ENCODE assay signal across 8 cellular contexts in genomic region chr15:21989117-21989516, GRCh38.
DNase-seq lines count a peak whose midpoint lies in the region; ATAC-seq and TF ChIP-seq lines count a peak whose summit lies in the region.
"Not testable (repeated sequence)": the region's sequence is repeated elsewhere in the genome, so short reads cannot be mapped to it uniquely, and the experiment has no call there.

No MANE protein-coding gene starts in this region.

- not testable (repeated sequence) for H3K4me1 Mint-ChIP-seq in natural killer cell

- not testable (repeated sequence) for H3K36me3 ChIP-seq in DND-41 (ENCODE audit: insufficient read depth, low read length); RWPE2 (ENCODE audit: low read depth)

- not testable (repeated sequence) for H3K9me3 ChIP-seq in DND-41 (ENCODE audit: insufficient read depth, low read length, severe bottlenecking); RWPE2 (ENCODE audit: severe bottlenecking)

- intact Hi-C loops in natural killer cell (cut with micrococcal nuclease): not testable (repeated sequence)

- H3K27ac Mint-ChIP-seq in activated naive CD4-positive, alpha-beta T cell treated with anti-CD3 and anti-CD28 coated beads, Interleukin-2, amount 50 U/mL, for 72 hours; natural killer cell: not testable (repeated sequence)

- H3K9me3 Mint-ChIP-seq in activated naive CD4-positive, alpha-beta T cell treated with anti-CD3 and anti-CD28 coated beads, Interleukin-2, amount 50 U/mL, for 72 hours; natural killer cell: not testable (repeated sequence)

- H3K4me3 ChIP-seq in DND-41 (ENCODE audit: low read depth in 1 of 2, low read length in 2 of 2); RWPE2 (ENCODE audit: severe bottlenecking): not testable (repeated sequence)

- not testable (repeated sequence) for H3K4me3 Mint-ChIP-seq in natural killer cell

- not testable (repeated sequence) for H3K79me2 ChIP-seq in DND-41 (ENCODE audit: insufficient read depth, low read length)

- not testable (repeated sequence) for H3K27me3 Mint-ChIP-seq in natural killer cell (ENCODE audit: low read depth in 2 of 2)

- not testable (repeated sequence) for H3K36me3 Mint-ChIP-seq in activated naive CD4-positive, alpha-beta T cell treated with anti-CD3 and anti-CD28 coated beads, Interleukin-2, amount 50 U/mL, for 72 hours; natural killer cell

- DNase-seq in DND-41; RWPE2 (ENCODE audit: low spot score); activated naive CD4-positive, alpha-beta T cell treated with anti-CD3 and anti-CD28 coated beads, Interleukin-2, amount 50 U/mL, for 72 hours (ENCODE audit: low spot score in 2 of 2); natural killer cell: not testable (repeated sequence)

- not testable (repeated sequence) for TF ChIP-seq CTCF in DND-41 (IDR thresholded peaks at IDR 0.05; ENCODE audit: borderline replicate concordance, extremely low read depth, low read length, poor library complexity, severe bottlenecking); RWPE2 (IDR thresholded peaks at IDR 0.05; ENCODE audit: poor library complexity, severe bottlenecking); natural killer cell (IDR thresholded peaks at IDR 0.05)

- ATAC-seq in DND-41 (ENCODE audit: insufficient read depth, low read depth) (peak; percentile 92), GM19035 (IDR thresholded peaks at IDR 0.05; ENCODE audit: unreplicated experiment) (peak; percentile 90), GM21723 (IDR thresholded peaks at IDR 0.05; ENCODE audit: unreplicated experiment) (peak; percentile 74), HG02798 (IDR thresholded peaks at IDR 0.05; ENCODE audit: poor library complexity, unreplicated experiment) (peak; percentile 62), HG03175 (IDR thresholded peaks at IDR 0.05; ENCODE audit: unreplicated experiment) (peak; percentile 92), RWPE2 (ENCODE audit: low read depth) (peak; percentile 41; the same call in 1 of the 3 replicates), natural killer cell (peak in 2 of 3 donors; percentile 55 to 67)
- ATAC-seq in activated naive CD4-positive, alpha-beta T cell treated with anti-CD3 and anti-CD28 coated beads, Interleukin-2, amount 50 U/mL, for 72 hours: peak; percentile 46 to 67

- H4K20me1 ChIP-seq in DND-41 (ENCODE audit: insufficient read depth, low read length): not testable (repeated sequence)

- H3K4me2 ChIP-seq in DND-41 (ENCODE audit: insufficient read depth, low read length): not testable (repeated sequence)

- H3K4me1 ChIP-seq in DND-41 (ENCODE audit: insufficient read depth, low read length); RWPE2 (ENCODE audit: insufficient read depth, poor library complexity, severe bottlenecking): not testable (repeated sequence)

- not testable (repeated sequence) for H3K27ac ChIP-seq in DND-41 (ENCODE audit: low read length); RWPE2 (ENCODE audit: poor library complexity, severe bottlenecking)

- not testable (repeated sequence) for H2AFZ ChIP-seq in DND-41 (ENCODE audit: low read depth, low read length)

- not testable (repeated sequence) for H3K27me3 ChIP-seq in DND-41 (ENCODE audit: insufficient read depth, low read length, poor library complexity); RWPE2 (ENCODE audit: insufficient read depth, poor library complexity, severe bottlenecking)

- H3K9ac ChIP-seq in DND-41 (ENCODE audit: low read depth, low read length): not testable (repeated sequence)

Comparison
In these comparisons a context has a peak if more than half of its experiments do, and no peak if none do; other contexts are left out.
1. ATAC-seq: peak in every context shown above with its lines; median percentile 92 in DND-41; 92 in HG03175; 90 in GM19035; 74 in GM21723; 62 in HG02798; 61 in natural killer cell; 56 in activated naive CD4-positive, alpha-beta T cell treated with anti-CD3 and anti-CD28 coated beads, Interleukin-2, amount 50 U/mL, for 72 hours; 41 in RWPE2.